ENCODE assay signal across 10 cellular contexts in the genomic region with DNA sequence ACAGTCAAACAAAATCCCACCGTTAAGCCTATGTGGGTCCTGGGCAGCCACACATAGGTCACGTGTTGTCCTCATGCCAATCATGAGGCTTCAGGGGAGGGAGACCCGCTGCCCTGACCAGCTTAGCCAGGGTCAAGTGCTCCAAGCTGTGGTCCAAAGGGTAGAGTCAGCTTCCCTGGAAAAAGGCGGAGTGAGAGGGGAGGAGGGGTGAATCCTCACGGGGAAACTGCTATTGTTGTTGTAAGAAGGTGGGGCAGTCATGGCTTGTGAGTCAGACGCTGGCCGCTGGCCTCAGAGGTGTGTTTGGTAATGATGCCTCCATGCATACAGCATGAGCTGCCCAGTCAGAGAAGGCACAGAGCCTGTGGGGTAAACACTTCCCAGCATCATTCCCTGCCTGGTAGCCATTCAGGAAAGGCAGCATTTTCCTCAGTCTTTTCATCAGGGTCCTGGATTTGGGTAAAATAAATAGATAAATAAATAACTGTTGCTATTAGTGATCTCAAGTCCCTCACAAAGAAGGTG. TPM values are rescaled to one million over a fixed set of nuclear protein-coding genes. Genes with fewer than 3 reads are reported as not detected.
DNase-seq lines count a peak whose midpoint lies in the region; TF ChIP-seq lines count a peak whose summit lies in the region.
"Had no signal": no experiment of that assay in that cellular context is flagged by ENCODE, and none has a peak within 500 bp of the region (broad histone marks: within the 10 kb centered on the region; RNA-seq: fewer than 3 reads in every experiment).

No MANE protein-coding gene starts in this region.

- intact Hi-C loops in MCF 10A (cut with micrococcal nuclease) = loop anchor here (1.0 to 5.0 kb wide), 3 partner anchors 8 to 1252 kb away; partner anchors contain the start of gene CST3

- peak overlapping the region; percentile 15 to 99 (median 60) for H3K27ac ChIP-seq in tibial nerve

- TF ChIP-seq CTCF in MCF 10A (IDR thresholded peaks at IDR 0.05; ENCODE audit: unreplicated experiment) (no peak), tibial nerve (IDR thresholded peaks at IDR 0.05) (no peak)

- peak; percentile 62 for DNase-seq in HS-5 (ENCODE audit: low read depth)
- peak; percentile 96 for DNase-seq in MCF 10A (ENCODE audit: unreplicated experiment)
- DNase-seq in islet precursor cell = peak; percentile 73
- peak; percentile 65 to 66 for DNase-seq in tibial nerve (ENCODE audit: low spot score in 2 of 2)
- no peak for DNase-seq in D341Med (ENCODE audit: low spot score)
- DNase-seq in effector CD8-positive, alpha-beta T cell (lab: John Stamatoyannopoulos, UW) = no peak
- no peak for DNase-seq in anterior cingulate cortex (lab: John Stamatoyannopoulos, UW)
- DNase-seq in NCI-H1694 treated with DMSO at 0.1 percent for 48 hours (lab: John Stamatoyannopoulos, UW) = no peak

- H3K27me3 ChIP-seq in tibial nerve = no peaks in the 10 kb centered on the region

- no peak for TF ChIP-seq POLR2A in tibial nerve (IDR thresholded peaks at IDR 0.05)

- H3K9me3 ChIP-seq in tibial nerve = no peaks in the 10 kb centered on the region

- peaks cover 27% of the 10 kb centered on the region for H3K36me3 Mint-ChIP-seq in MCF 10A (ENCODE audit: insufficient read depth, unreplicated experiment)

- TF ChIP-seq EP300 in tibial nerve (IDR thresholded peaks at IDR 0.05) = peak in 1 of 2 donors; percentile 68

- H3K27ac Mint-ChIP-seq in MCF 10A (ENCODE audit: low read depth, unreplicated experiment) = peak overlapping the region; percentile 92

- H3K9me3 Mint-ChIP-seq in MCF 10A (ENCODE audit: unreplicated experiment) = peaks cover 7% of the 10 kb centered on the region

- H3K4me3 Mint-ChIP-seq in MCF 10A (ENCODE audit: unreplicated experiment) = no peak overlapping the region

- 35 to 61% methylated on average over 7 of the region's 7 CpGs for WGBS in tibial nerve, 2 donors

- POLR2A ChIA-PET in MCF 10A (lab: Yijun Ruan, JAX) = interaction anchor here (0.8 to 6.5 kb wide), 17 partner anchors 8 to 1247 kb away, joined by 3 to 89 read pairs (median 5); partner anchors contain the start of genes CST3, GZF1, NAPB and NXT1

- no peak overlapping the region for H3K4me3 ChIP-seq in tibial nerve
- H3K4me3 ChIP-seq: skin epidermis had no signal

- peaks cover 37% of the 10 kb centered on the region for H3K4me1 Mint-ChIP-seq in MCF 10A (ENCODE audit: insufficient read depth, unreplicated experiment)

- H3K27me3 Mint-ChIP-seq in MCF 10A (ENCODE audit: insufficient read depth, unreplicated experiment) = no peaks in the 10 kb centered on the region

- CTCF ChIA-PET in MCF 10A (lab: Yijun Ruan, JAX) = interaction anchor here (1.4 kb wide), 1 partner anchor 187 kb away, joined by 9 read pairs; no protein-coding TSS in a partner anchor

- peaks cover 0 to 66% (median 11%) of the 10 kb centered on the region in 4 donors for H3K4me1 ChIP-seq in tibial nerve

- peaks cover 0 to 24% (median 0%) of the 10 kb centered on the region in 3 donors for H3K36me3 ChIP-seq in tibial nerve

- BruUV-seq in MCF 10A (replicated peaks; lab: Mats Ljungman, UMichigan) = no TSS peak

RNA-seq across cellular contexts. Expression of gene CST3, which starts 8.7 kb away (rescaled TPM):
- total RNA-seq in MCF 10A (2022) (303 and 315 TPM in 2 replicates), tibial nerve (1,000 to 10,000 TPM in 3 of 4 donors, 100 to 1,000 TPM in 1; 870 to 2,325 (median 1,540) TPM)

RNA-seq across cellular contexts. Expression of gene CST9, which starts 23.4 kb away (rescaled TPM):
- not detected in 2 replicates for total RNA-seq in MCF 10A (2022)
- under 1 TPM in 1 of 4 donors, not detected in 3; 0.44 TPM for total RNA-seq in tibial nerve
- total RNA-seq: glomerular endothelial cell had no signal

RNA-seq across cellular contexts. Expression of gene CST4, which starts 59.8 kb away (rescaled TPM):
- total RNA-seq in MCF 10A (2022) = not detected in 2 replicates
- not detected for total RNA-seq in tibial nerve
- total RNA-seq: glomerular endothelial cell had no signal

Comparison
In these comparisons a context has a peak if more than half of its experiments do, and no peak if none do; other contexts are left out.
1. DNase-seq: peak in HS-5 (single experiment), MCF 10A (single experiment), islet precursor cell (single experiment) and tibial nerve (2 of 2); none in D341Med (single experiment), effector CD8-positive, alpha-beta T cell (single experiment), anterior cingulate cortex (0 of 58) and NCI-H1694 treated with DMSO at 0.1 percent for 48 hours (single experiment).